ENCODE assay signal across 1 cellular context in the genomic region with DNA sequence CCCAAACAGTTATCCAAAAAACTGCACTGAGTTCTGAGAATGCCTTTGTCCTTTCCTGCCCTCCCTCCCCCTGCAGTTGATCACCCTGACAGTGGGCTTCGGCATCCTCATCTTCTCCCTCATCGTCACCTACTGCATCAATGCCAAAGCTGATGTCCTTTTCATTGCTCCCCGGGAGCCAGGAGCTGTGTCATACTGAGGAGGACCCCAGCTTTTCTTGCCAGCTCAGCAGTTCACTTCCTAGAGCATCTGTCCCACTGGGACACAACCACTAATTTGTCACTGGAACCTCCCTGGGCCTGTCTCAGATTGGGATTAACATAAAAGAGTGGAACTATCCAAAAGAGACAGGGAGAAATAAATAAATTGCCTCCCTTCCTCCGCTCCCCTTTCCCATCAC.
TF ChIP-seq lines count a peak whose summit lies in the region.

No MANE protein-coding gene starts in this region.

TF ChIP-seq in GM23338, 12 proteins besides CTCF, POLR2A, EP300 and RAD21:
- TF ChIP-seq CREB1 (CRISPR knock-in tag; IDR thresholded peaks at IDR 0.05; ENCODE audit: low read depth), result no peak
- TF ChIP-seq ZNF331 (CRISPR knock-in tag; IDR thresholded peaks at IDR 0.05; ENCODE audit: low read depth), result no peak
TF ChIP-seq in GM23338: peak in this region for 0.
